In genomic region chr7:92641921-92642511, GRCh38 we compare ENCODE assay signal across 8 cellular contexts. TPM values are rescaled to one million over a fixed set of nuclear protein-coding genes. Genes with fewer than 3 reads are reported as not detected.
DNase-seq lines count a peak whose midpoint lies in the region; ATAC-seq, FAIRE-seq and TF ChIP-seq lines count a peak whose summit lies in the region.

No MANE protein-coding gene starts in this region.

- peak overlapping the region; percentile 73 for H3K27ac ChIP-seq in GM12878 (ENCODE audit: control insufficient read depth, insufficient read depth)

- peak in 3 of 34 experiments; percentile 11 to 24 (median 22) for DNase-seq in T-cell
- no peak for DNase-seq in GM12878 (ENCODE audit: low read depth, low spot score)
- DNase-seq in stimulated activated CD4-positive, alpha-beta T cell treated with anti-CD3 and anti-CD28 coated beads, TNF-alpha, amount 100 ng/mL, for 48 hours (ENCODE audit: low read depth in 3 of 3): peak in 2 of 3 donors; percentile 52 to 65
- DNase-seq in pons (ENCODE audit: low spot score): no peak
- DNase-seq in SKM-1 (lab: John Stamatoyannopoulos, UW; ENCODE audit: unreplicated experiment): no peak
- DNase-seq in D341Med (ENCODE audit: low spot score): no peak

- SMC1A ChIA-PET in GM12878 (lab: Charles Lee; ENCODE audit: uncharacterized antibody, unreplicated experiment): interaction anchor here (0.8 to 13.2 kb wide), 15 partner anchors 8 to 261 kb away, joined by 3 to 176 read pairs (median 4); no protein-coding TSS in a partner anchor

- TF ChIP-seq RAD21 in GM12878 (IDR thresholded peaks at IDR 0.05; ENCODE audit: insufficient read depth, low read depth, low read length): 0 out of 2 replicates have a peak, but pooled peaks have one; percentile 4

- H3K9ac ChIP-seq in GM12878 (ENCODE audit: control insufficient read depth, insufficient read depth, low read length): peak overlapping the region; percentile 47

- in situ Hi-C loops in GM12878 (cut with MboI): no loop called here

- POLR2A ChIA-PET in T-cell (lab: Charles Lee): no interaction called here
- POLR2A ChIA-PET in GM12878 (lab: Charles Lee): interaction anchor here (0.8 to 4.1 kb wide), 7 partner anchors 9 to 195 kb away, joined by 3 to 25 read pairs (median 5); partner anchors contain the start of gene CDK6

- H3K27ac Mint-ChIP-seq in T-cell: peak overlapping the region; percentile 90 to 92

- peak overlapping the region; percentile 83 for H3K4me2 ChIP-seq in GM12878 (ENCODE audit: control insufficient read depth, insufficient read depth)

- peak overlapping the region; percentile 21; the same call in 1 of the 2 replicates for H2AFZ ChIP-seq in GM12878 (ENCODE audit: control insufficient read depth, low read depth, low read length)

- H3K4me3 Mint-ChIP-seq in T-cell: peak overlapping the region in 2 of 3 donors; percentile 26 to 59

- RAD21 ChIA-PET in GM12878 (lab: Charles Lee; ENCODE audit: unreplicated experiment): interaction anchor here (0.9 to 3.8 kb wide), 12 partner anchors 8 to 475 kb away, joined by 3 to 31 read pairs (median 4); partner anchors contain the start of genes CDK6 and SAMD9

- H3K4me1 ChIP-seq in GM12878 (ENCODE audit: control insufficient read depth, insufficient read depth, low read length): peaks cover 25% of the 10 kb centered on the region

- TF ChIP-seq CTCF in GM12878 (IDR thresholded peaks at IDR 0.05 in 2 of 3, conservative IDR thresholded peaks at IDR 0.05 in 1 of 3; ENCODE audit: control insufficient read depth in 2 of 3, extremely low read depth in 1 of 3, insufficient read depth in 1 of 3, low read depth in 3 of 3, low read length in 3 of 3): no peak

- CTCF ChIA-PET in T-cell (lab: Charles Lee) (interaction anchor here in 1 of 2 donors (1.1 kb wide), 1 partner anchor 21 kb away, joined by 5 read pairs; no protein-coding TSS in a partner anchor), GM12878 (lab: Yijun Ruan, JAX) (interaction anchor here (0.6 to 8.4 kb wide), 5 partner anchors 8 to 242 kb away, joined by 3 to 40 read pairs (median 9); no protein-coding TSS in a partner anchor)

- TF ChIP-seq POLR2A in GM12878 (IDR thresholded peaks at IDR 0.05; ENCODE audit: low read depth, low read length): no peak

- no peaks in the 10 kb centered on the region; the same call in 2 of the 3 replicates for H3K9me3 ChIP-seq in GM12878 (replicated peaks; ENCODE audit: control insufficient read depth, insufficient read depth, low read length)

- intact Hi-C loops in GM12878 (cut with micrococcal nuclease; ENCODE audit: unreplicated experiment): loop anchor here (1.0 to 2.0 kb wide), 2 partner anchors 8 to 21 kb away; no protein-coding TSS in a partner anchor

- H3K27me3 ChIP-seq in GM12878 (replicated peaks in 1 of 2; ENCODE audit: control insufficient read depth in 2 of 2, insufficient read depth in 2 of 2, low read length in 1 of 2): no peaks in the 10 kb centered on the region

- H3K4me3 ChIP-seq in GM12878: peak overlapping the region; percentile 39

- H4K20me1 ChIP-seq in GM12878 (ENCODE audit: control insufficient read depth, insufficient read depth): no peaks in the 10 kb centered on the region

- H3K4me1 Mint-ChIP-seq in T-cell: peaks cover 55 to 82% (median 76%) of the 10 kb centered on the region in 3 donors

- WGBS in GM12878 (ENCODE audit: insufficient coverage, insufficient replicate concordance, low lambda C conversion rate, missing lambda C conversion rate): 0% methylated on average over 4 of the region's 4 CpGs

- H3K36me3 Mint-ChIP-seq in T-cell: peaks cover 21% of the 10 kb centered on the region

- no peaks in the 10 kb centered on the region for H3K27me3 Mint-ChIP-seq in T-cell

- peak; percentile 60 to 73; a peak in 3 of 4 replicates for TF ChIP-seq EP300 in GM12878 (IDR thresholded peaks at IDR 0.05; ENCODE audit: borderline replicate concordance in 1 of 2, control insufficient read depth in 1 of 2, low read depth in 2 of 2, low read length in 2 of 2)

- FAIRE-seq in GM12878 (lab: Jason Lieb, UNC): peak; percentile 23

- H3K9me3 Mint-ChIP-seq in T-cell: no peaks in the 10 kb centered on the region

- H3K79me2 ChIP-seq in GM12878 (ENCODE audit: control insufficient read depth, insufficient read depth, low read length): peaks cover 8% of the 10 kb centered on the region; the same call in 1 of the 2 replicates

- BruUV-seq in GM12878 (replicated peaks; lab: Mats Ljungman, UMichigan): no TSS peak

- peak; percentile 73 for ATAC-seq in GM18873 (IDR thresholded peaks at IDR 0.05; ENCODE audit: low FRiP score, unreplicated experiment)
- peak; percentile 83 for ATAC-seq in HG02973 (IDR thresholded peaks at IDR 0.05; ENCODE audit: unreplicated experiment)
- peak; percentile 62 to 84 (median 68) for ATAC-seq in T-cell (replicated peaks in 1 of 4)
- peak; percentile 83 for ATAC-seq in GM12878

- peaks cover 3 to 4% of the 10 kb centered on the region in 2 experiments; a peak in 2 of 4 replicates for H3K36me3 ChIP-seq in GM12878 (ENCODE audit: control insufficient read depth in 2 of 2, insufficient read depth in 2 of 2, low read length in 1 of 2)

TF ChIP-seq in GM12878, 131 proteins besides CTCF, POLR2A, EP300 and RAD21 (continues in another document):
- TF ChIP-seq IKZF1 (conservative IDR thresholded peaks at IDR 0.05) (peak; percentile 99), TCF12 (IDR thresholded peaks at IDR 0.05; ENCODE audit: low read depth, low read length) (0 out of 2 replicates have a peak, but pooled peaks have one; percentile 58), SKIL (IDR thresholded peaks at IDR 0.05; ENCODE audit: low read depth, poor library complexity, severe bottlenecking) (peak; percentile 81), IKZF2 (IDR thresholded peaks at IDR 0.05) (peak; percentile 99 to 100), BACH1 (IDR thresholded peaks at IDR 0.05; ENCODE audit: borderline replicate concordance) (peak; percentile 74; the same call in 1 of the 2 replicates), PAX5 (IDR thresholded peaks at IDR 0.05; ENCODE audit: borderline replicate concordance, low read depth, low read length) (peak; percentile 96), RELB (IDR thresholded peaks at IDR 0.05; ENCODE audit: low read depth) (peak; percentile 93), ZNF24 (IDR thresholded peaks at IDR 0.05) (no peak; the same call in 1 of the 2 replicates), PAX8 (IDR thresholded peaks at IDR 0.05) (no peak), MEF2B (IDR thresholded peaks at IDR 0.05; ENCODE audit: partially characterized antibody, poor library complexity, severe bottlenecking) (peak; percentile 51)

RNA-seq across cellular contexts. Expression of gene FAM133B, which starts 51.8 kb away (rescaled TPM):
- 10 to 100 TPM; 30.1 to 66.6 (median 39.4) TPM for total RNA-seq in T-cell
- 91.6 and 101 TPM in 2 replicates for total RNA-seq in GM12878 (2013; cell fraction: nucleolus; rRNA removed)
- 19.9 and 27.6 TPM in 2 replicates for total RNA-seq in GM12878 (2014; rRNA removed)
- total RNA-seq in GM12878 (2014; rRNA removed; fragmentation: Illumina TruSeq; extraction: Trizol): 48.9 and 49.5 TPM in 2 replicates
- 20.8 and 23.7 TPM in 2 replicates for total RNA-seq in GM12878 (2021)
- polyA plus RNA-seq in GM12878 (2011; ENCODE audit: low read depth): 16.0 TPM
- 47.1 and 68.8 TPM in 2 replicates for polyA plus RNA-seq in GM12878 (2011; rRNA removed)
- polyA plus RNA-seq in GM12878 (2011; cell fraction: cytosol; rRNA removed): 13.2 and 14.5 TPM in 2 replicates
- 27.8 and 36.4 TPM in 2 replicates for polyA plus RNA-seq in GM12878 (2011; cell fraction: nucleus; rRNA removed)
- polyA plus RNA-seq in GM12878 (2012): 22.2 and 26.2 TPM in 2 replicates
- polyA plus RNA-seq in GM12878 (2014; fragmentation: Illumina TruSeq; extraction: Trizol): 40.0 and 52.8 TPM in 2 replicates
- polyA plus RNA-seq in GM12878 (2014; fragmentation: Nextera tagmentation; extraction: Ambion mirVana): 10 to 100 TPM; 31.0 to 39.7 TPM
- 18.6 and 21.3 TPM in 2 replicates for polyA plus RNA-seq in GM12878 (2014; rRNA removed)
- 10 to 100 TPM; 31.3 to 35.3 TPM for polyA plus RNA-seq in GM12878 (2016; fragmentation: Nextera tagmentation; extraction: Ambion mirVana)
- 14.1 and 15.7 TPM in 2 replicates for polyA minus RNA-seq in GM12878 (2011; rRNA and poly(A)+ RNA removed)
- 5.5 and 11.7 TPM in 2 replicates for polyA minus RNA-seq in GM12878 (2011; cell fraction: cytosol; rRNA and poly(A)+ RNA removed)
- 19.2 and 37.0 TPM in 2 replicates for polyA minus RNA-seq in GM12878 (2011; cell fraction: nucleus; rRNA and poly(A)+ RNA removed)

Comparison
In these comparisons a context has a peak if more than half of its experiments do, and no peak if none do; other contexts are left out.
1. DNase-seq: peak in stimulated activated CD4-positive, alpha-beta T cell treated with anti-CD3 and anti-CD28 coated beads, TNF-alpha, amount 100 ng/mL, for 48 hours (2 of 3); none in GM12878 (single experiment), pons (single experiment), SKM-1 (single experiment) and D341Med (single experiment).
2. Peak in every context shown above with its lines, with median percentiles within 50 percentile points of each other: ATAC-seq.